10 cellular contexts compared by ENCODE assay signal in the genomic region with DNA sequence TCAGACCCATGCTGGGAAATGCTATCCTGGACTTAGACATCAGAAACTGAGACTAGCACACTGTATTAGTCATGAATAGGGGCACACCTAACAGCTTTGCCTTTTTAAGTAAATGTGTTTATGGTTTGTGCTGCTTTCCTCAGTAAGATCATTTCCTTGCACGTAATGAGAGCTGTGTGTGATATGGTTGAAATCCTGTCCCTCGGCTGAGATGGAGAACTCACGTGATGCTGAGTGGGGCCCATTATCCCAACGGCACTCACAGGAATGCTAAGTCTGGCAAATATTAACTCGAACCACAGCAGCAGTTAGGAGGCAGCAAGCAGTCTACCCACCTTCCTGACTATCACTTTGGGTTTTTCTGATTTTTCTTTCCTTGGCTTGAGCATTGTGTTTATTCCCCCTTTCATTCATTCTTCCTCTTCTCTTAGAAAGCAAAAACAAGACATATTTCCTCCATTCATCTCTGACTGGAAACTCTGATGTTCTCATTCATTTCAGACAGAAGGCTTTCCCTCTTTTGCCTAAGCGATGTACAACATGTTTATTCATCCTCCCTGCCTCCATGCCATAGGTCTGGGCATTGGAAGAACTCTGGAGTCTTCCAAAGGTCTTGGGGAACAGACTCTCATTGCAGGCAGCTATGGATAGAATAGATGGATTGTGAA. TPM values are rescaled to one million over a fixed set of nuclear protein-coding genes. Genes with fewer than 3 reads are reported as not detected.
DNase-seq lines count a peak whose midpoint lies in the region; TF ChIP-seq lines count a peak whose summit lies in the region.
"Had no signal": no experiment of that assay in that cellular context is flagged by ENCODE, and none has a peak within 500 bp of the region (broad histone marks: within the 10 kb centered on the region; RNA-seq: fewer than 3 reads in every experiment).

No MANE protein-coding gene starts in this region.

- H3K79me1 ChIP-seq in neuronal stem cell (ENCODE audit: low read depth, low read length) = no peaks in the 10 kb centered on the region

- DNase-seq in Daoy (ENCODE audit: low read depth) = peak; percentile 34
- peak; percentile 93 to 97 for DNase-seq in NCI-H526 (lab: John Stamatoyannopoulos, UW)
- peak; percentile 56 for DNase-seq in epidermal melanocyte (ENCODE audit: insufficient read length, low spot score)
- peak; percentile 51 for DNase-seq in retinal pigment epithelial cell (ENCODE audit: low read depth)
- DNase-seq in NCI-H1417 treated with DMSO at 0.1 percent for 48 hours (lab: John Stamatoyannopoulos, UW) = no peak
- DNase-seq in NCI-H226 = no peak
- no peak for DNase-seq in neuronal stem cell (ENCODE audit: low spot score)
- DNase-seq: activated CD8-positive, alpha-beta memory T cell treated with anti-CD3 and anti-CD28 coated beads for 24 hours; H9; stimulated activated CD4-positive, alpha-beta T cell treated with anti-CD3 and anti-CD28 coated beads, Interleukin-4, amount 100 ng/mL, for 1 hour had no signal

- H2BK5ac ChIP-seq in neuronal stem cell (ENCODE audit: low read length) = no peak overlapping the region

- WGBS in neuronal stem cell (ENCODE audit: extremely low coverage in 2 of 2, insufficient read length in 2 of 2, insufficient replicate concordance in 1 of 2), 2 donors = no CpG with 5 or more reads among the region's 6 CpGs

- no peaks in the 10 kb centered on the region for H3K9me3 ChIP-seq in neuronal stem cell (replicated peaks in 1 of 2; ENCODE audit: control insufficient read depth in 2 of 2, insufficient read depth in 1 of 2, low read depth in 1 of 2, low read length in 2 of 2)

- no peak overlapping the region for H3K18ac ChIP-seq in neuronal stem cell (ENCODE audit: low read length)

- no peak overlapping the region for H3K4me3 ChIP-seq in retinal pigment epithelial cell (ENCODE audit: low read length)
- no peak overlapping the region for H3K4me3 ChIP-seq in neuronal stem cell (ENCODE audit: low read length in 2 of 2)

- no peak overlapping the region for H3K23ac ChIP-seq in neuronal stem cell (ENCODE audit: low read depth, low read length, poor library complexity)

- H3K14ac ChIP-seq in neuronal stem cell (ENCODE audit: low read length) = no peak overlapping the region

- H3K9ac ChIP-seq in neuronal stem cell (ENCODE audit: low read depth, low read length, poor library complexity) = no peak overlapping the region

- no peak overlapping the region for H2BK15ac ChIP-seq in neuronal stem cell (ENCODE audit: low read length)

- no peak overlapping the region for H2AFZ ChIP-seq in neuronal stem cell (ENCODE audit: low read length)

- no peak overlapping the region for H3K4ac ChIP-seq in neuronal stem cell (ENCODE audit: low read length)

- H4K91ac ChIP-seq in neuronal stem cell (ENCODE audit: low read depth, low read length, poor library complexity) = no peak overlapping the region

- no peak overlapping the region for H2BK120ac ChIP-seq in neuronal stem cell (ENCODE audit: low read depth, low read length)

- no peak overlapping the region for H2BK12ac ChIP-seq in neuronal stem cell (ENCODE audit: low read length)

- no peak overlapping the region for H2AK5ac ChIP-seq in neuronal stem cell (ENCODE audit: low read depth, low read length)

- H3K4me2 ChIP-seq in neuronal stem cell (ENCODE audit: insufficient read depth, low read length, poor library complexity, severe bottlenecking) = no peak overlapping the region

- no peak overlapping the region for H4K8ac ChIP-seq in neuronal stem cell (ENCODE audit: low read depth, low read length)

- H3K27me3 ChIP-seq in neuronal stem cell (ENCODE audit: control insufficient read depth in 3 of 3, insufficient read depth in 3 of 3, low read depth in 1 of 3, low read length in 3 of 3) = no peaks in the 10 kb centered on the region

- peaks cover 0 to 4% of the 10 kb centered on the region in 2 donors for H3K36me3 ChIP-seq in neuronal stem cell (replicated peaks in 1 of 2; ENCODE audit: control insufficient read depth in 2 of 2, insufficient read depth in 2 of 2, low read length in 2 of 2)

- no peak overlapping the region for H3K27ac ChIP-seq in neuronal stem cell (replicated peaks; ENCODE audit: low read length)

- no peak for TF ChIP-seq CTCF in retinal pigment epithelial cell (conservative IDR thresholded peaks at IDR 0.05; ENCODE audit: low read depth, low read length)

- H3K4me1 ChIP-seq in neuronal stem cell (ENCODE audit: control insufficient read depth in 2 of 2, insufficient read depth in 1 of 2, low read depth in 1 of 2, low read length in 2 of 2) = peaks cover 0 to 5% of the 10 kb centered on the region in 2 donors

RNA-seq across cellular contexts. Expression of a gene that starts 38.4 kb away (rescaled TPM):
- total RNA-seq in Daoy (2014; rRNA removed; shearing (Covaris generic)) = 5.6 and 19.2 TPM in 2 replicates
- 45.2 TPM for polyA plus RNA-seq in neuronal stem cell (2013, experiment 1 of 2)
- polyA plus RNA-seq in neuronal stem cell (2013, experiment 2 of 2) = 43.6 TPM

Comparison
In these comparisons a context has a peak if more than half of its experiments do, and no peak if none do; other contexts are left out.
1. DNase-seq: peak in Daoy (single experiment), NCI-H526 (2 of 2), epidermal melanocyte (single experiment) and retinal pigment epithelial cell (single experiment); none in NCI-H1417 treated with DMSO at 0.1 percent for 48 hours (single experiment), NCI-H226 (single experiment) and neuronal stem cell (single experiment).